ENCODE assay signal across 27 cellular contexts in the genomic region with DNA sequence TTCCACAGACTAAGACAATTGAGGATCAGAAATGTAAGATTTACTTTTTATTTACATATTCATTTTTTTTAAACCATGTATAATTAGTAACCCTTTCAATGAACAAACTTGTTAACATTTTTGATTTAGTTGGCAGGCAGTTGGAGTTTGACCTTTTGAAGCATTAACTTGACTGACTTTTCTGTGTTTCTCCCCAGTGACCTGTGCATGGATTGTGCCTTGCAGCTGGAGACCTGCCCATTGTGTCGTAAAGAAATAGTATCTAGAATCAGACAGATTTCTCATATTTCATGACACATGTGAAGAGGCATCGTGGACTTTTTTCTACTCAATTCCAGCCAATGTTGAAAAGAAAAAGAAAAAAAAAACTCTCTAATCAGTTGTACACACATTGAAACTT.
"Had no signal": no experiment of that assay in that cellular context is flagged by ENCODE, and none has a peak within 500 bp of the region (broad histone marks: within the 10 kb centered on the region; RNA-seq: fewer than 3 reads in every experiment).

No MANE protein-coding gene starts in this region.

- DNase-seq: activated CD4-positive, alpha-beta T cell treated with anti-CD3 and anti-CD28 coated beads, Interleukin-2, amount 50 U/mL, for 1 hour; activated CD4-positive, CD25-positive, alpha-beta regulatory T cell; activated effector memory CD4-positive, alpha-beta T cell treated with anti-CD3 and anti-CD28 coated beads, Interleukin-2, amount 50 U/mL, for 16 hours; activated naive CD4-positive, alpha-beta T cell treated with anti-CD3 and anti-CD28 coated beads, Interleukin-2, amount 10 ng/mL, durations not matched to agents 7 days and 5 days; activated naive CD8-positive, alpha-beta T cell treated with anti-CD3 and anti-CD28 coated beads for 36 hours; activated T-cell treated with anti-CD3 and anti-CD28 coated beads for 4 hours; anterior cingulate cortex; KG1; MG63; MV-4-11; NCI-H1092 treated with DMSO at 0.1 percent for 48 hours; NCI-H1417 treated with DMSO at 0.1 percent for 48 hours; NCI-H1694 treated with DMSO at 0.1 percent for 48 hours; NCI-H2029 treated with DMSO at 0.1 percent for 48 hours; NCI-H345; NCI-H510A; NCI-H526 treated with DMSO at 0.1 percent for 48 hours; NCI-H82; RPMI8226; T-cell; T-helper 2 cell; T1000 had no signal

- H3K27ac Mint-ChIP-seq: activated naive CD4-positive, alpha-beta T cell treated with anti-CD3 and anti-CD28 coated beads, Interleukin-2, amount 10 ng/mL, durations not matched to agents 7 days and 5 days; activated naive CD8-positive, alpha-beta T cell treated with anti-CD3 and anti-CD28 coated beads for 36 hours had no signal

- H3K27me3 Mint-ChIP-seq: activated naive CD4-positive, alpha-beta T cell treated with anti-CD3 and anti-CD28 coated beads, Interleukin-2, amount 10 ng/mL, durations not matched to agents 7 days and 5 days; activated naive CD8-positive, alpha-beta T cell treated with anti-CD3 and anti-CD28 coated beads for 36 hours; IgD-negative memory B cell; T-cell had no signal

- H3K4me1 ChIP-seq: adrenal gland had no signal

- H3K27ac ChIP-seq: adrenal gland, SK-N-MC had no signal

- ATAC-seq: Panc1, Right ventricle myocardium inferior, T-cell had no signal

- H3K27me3 ChIP-seq: adrenal gland, MG63 had no signal

- H3K9me3 Mint-ChIP-seq: activated naive CD4-positive, alpha-beta T cell treated with anti-CD3 and anti-CD28 coated beads, Interleukin-2, amount 10 ng/mL, durations not matched to agents 7 days and 5 days; activated naive CD8-positive, alpha-beta T cell treated with anti-CD3 and anti-CD28 coated beads for 36 hours; IgD-negative memory B cell; T-cell had no signal

- H3K4me3 ChIP-seq: adrenal gland, MG63, SK-N-MC had no signal

- H3K9me3 ChIP-seq: adrenal gland had no signal

- H3K4me3 Mint-ChIP-seq: activated naive CD4-positive, alpha-beta T cell treated with anti-CD3 and anti-CD28 coated beads, Interleukin-2, amount 10 ng/mL, durations not matched to agents 7 days and 5 days; activated naive CD8-positive, alpha-beta T cell treated with anti-CD3 and anti-CD28 coated beads for 36 hours; T-cell had no signal
